ENCODE assay signal across 23 cellular contexts in genomic region chr18:76442413-76443171, GRCh38.
"Had no signal": no experiment of that assay in that cellular context is flagged by ENCODE, and none has a peak within 500 bp of the region (broad histone marks: within the 10 kb centered on the region; RNA-seq: fewer than 3 reads in every experiment).

No MANE protein-coding gene starts in this region.

- H3K9me3 ChIP-seq: heart right ventricle, transverse colon, vagina had no signal

- H3K4me3 Mint-ChIP-seq: activated CD4-positive, alpha-beta memory T cell treated with anti-CD3 and anti-CD28 coated beads, Interleukin-2, amount 10 ng/mL, durations not matched to agents 7 days and 5 days; activated CD4-positive, alpha-beta T cell treated with anti-CD3 and anti-CD28 coated beads, Interleukin-2, amount 10 ng/mL, durations not matched to agents 24 days and 14 days; activated naive CD8-positive, alpha-beta T cell treated with anti-CD3 and anti-CD28 coated beads, Interleukin-2, amount 50 U/mL, for 24 hours; activated T-cell treated with anti-CD3 and anti-CD28 coated beads, Interleukin-2, amount 50 U/mL, for 24 hours; dendritic cell treated with granulocyte-macrophage colony-stimulating factor and Interleukin-4, amounts not matched to agents 40 ng/mL and 50 ng/mL, for 4 days; naive B cell; stimulated activated memory B cell treated with anti-CD40 and anti-IgM and Interleukin-4, amounts not matched to agents 10 μg/mL and 1 μg/mL and 100 μg/mL, for 72 hours; T-helper 2 cell treated with Interferon-gamma antibody and Interleukin-4, amounts not matched to agents 5 μg/mL and 100 μg/mL, for 36 hours had no signal

- ATAC-seq: activated CD4-positive, CD25-positive, alpha-beta regulatory T cell treated with anti-CD3 and anti-CD28 coated beads, Interleukin-2, amount 50 U/mL, for 24 hours; activated naive CD8-positive, alpha-beta T cell treated with anti-CD3 and anti-CD28 coated beads, Interleukin-2, amount 50 U/mL, for 24 hours; stimulated activated memory B cell treated with anti-CD40 and anti-IgM and Interleukin-4, amounts not matched to agents 10 μg/mL and 1 μg/mL and 100 μg/mL, for 72 hours had no signal

- H3K27ac Mint-ChIP-seq: activated CD4-positive, alpha-beta memory T cell treated with anti-CD3 and anti-CD28 coated beads, Interleukin-2, amount 10 ng/mL, durations not matched to agents 7 days and 5 days; activated CD4-positive, alpha-beta T cell treated with anti-CD3 and anti-CD28 coated beads, Interleukin-2, amount 10 ng/mL, durations not matched to agents 24 days and 14 days; activated naive CD8-positive, alpha-beta T cell treated with anti-CD3 and anti-CD28 coated beads, Interleukin-2, amount 50 U/mL, for 24 hours; activated T-cell treated with anti-CD3 and anti-CD28 coated beads, Interleukin-2, amount 50 U/mL, for 24 hours; activated T-helper 2 cell treated with anti-CD3 and anti-CD28 coated beads, Interferon-gamma antibody, Interleukin-2, Interleukin-4, amounts not matched to agents 10 μg/mL and 5 μg/mL and 100 μg/mL, durations not matched to agents 14 hours and 24 hours and 36 hours; dendritic cell treated with granulocyte-macrophage colony-stimulating factor and Interleukin-4, amounts not matched to agents 40 ng/mL and 50 ng/mL, for 4 days; stimulated activated memory B cell treated with anti-CD40 and anti-IgM and Interleukin-4, amounts not matched to agents 10 μg/mL and 1 μg/mL and 100 μg/mL, for 72 hours; T-helper 2 cell treated with Interferon-gamma antibody and Interleukin-4, amounts not matched to agents 5 μg/mL and 100 μg/mL, for 36 hours had no signal

- H3K4me1 Mint-ChIP-seq: activated CD4-positive, alpha-beta memory T cell treated with anti-CD3 and anti-CD28 coated beads, Interleukin-2, amount 10 ng/mL, durations not matched to agents 7 days and 5 days; activated CD4-positive, alpha-beta T cell treated with anti-CD3 and anti-CD28 coated beads, Interleukin-2, amount 10 ng/mL, durations not matched to agents 24 days and 14 days; stimulated activated memory B cell treated with anti-CD40 and anti-IgM and Interleukin-4, amounts not matched to agents 10 μg/mL and 1 μg/mL and 100 μg/mL, for 72 hours had no signal

- H3K27me3 Mint-ChIP-seq: activated CD4-positive, alpha-beta memory T cell treated with anti-CD3 and anti-CD28 coated beads, Interleukin-2, amount 10 ng/mL, durations not matched to agents 7 days and 5 days; activated CD4-positive, alpha-beta T cell treated with anti-CD3 and anti-CD28 coated beads, Interleukin-2, amount 10 ng/mL, durations not matched to agents 24 days and 14 days; activated naive CD8-positive, alpha-beta T cell treated with anti-CD3 and anti-CD28 coated beads, Interleukin-2, amount 50 U/mL, for 24 hours; activated T-cell treated with anti-CD3 and anti-CD28 coated beads, Interleukin-2, amount 50 U/mL, for 24 hours; dendritic cell treated with granulocyte-macrophage colony-stimulating factor and Interleukin-4, amounts not matched to agents 40 ng/mL and 50 ng/mL, for 4 days; naive B cell; progenitor cell of endocrine pancreas; stimulated activated memory B cell treated with anti-CD40 and anti-IgM and Interleukin-4, amounts not matched to agents 10 μg/mL and 1 μg/mL and 100 μg/mL, for 72 hours had no signal

- FAIRE-seq: endometrium, keratinocyte had no signal

- H3K9me3 Mint-ChIP-seq: activated CD4-positive, alpha-beta memory T cell treated with anti-CD3 and anti-CD28 coated beads, Interleukin-2, amount 10 ng/mL, durations not matched to agents 7 days and 5 days; activated CD4-positive, alpha-beta T cell treated with anti-CD3 and anti-CD28 coated beads, Interleukin-2, amount 10 ng/mL, durations not matched to agents 24 days and 14 days; activated naive CD8-positive, alpha-beta T cell treated with anti-CD3 and anti-CD28 coated beads, Interleukin-2, amount 50 U/mL, for 24 hours; activated T-cell treated with anti-CD3 and anti-CD28 coated beads, Interleukin-2, amount 50 U/mL, for 24 hours; activated T-helper 2 cell treated with anti-CD3 and anti-CD28 coated beads, Interferon-gamma antibody, Interleukin-2, Interleukin-4, amounts not matched to agents 10 μg/mL and 5 μg/mL and 100 μg/mL, durations not matched to agents 14 hours and 24 hours and 36 hours; dendritic cell treated with granulocyte-macrophage colony-stimulating factor and Interleukin-4, amounts not matched to agents 40 ng/mL and 50 ng/mL, for 4 days; naive B cell; stimulated activated memory B cell treated with anti-CD40 and anti-IgM and Interleukin-4, amounts not matched to agents 10 μg/mL and 1 μg/mL and 100 μg/mL, for 72 hours; T-helper 2 cell treated with Interferon-gamma antibody and Interleukin-4, amounts not matched to agents 5 μg/mL and 100 μg/mL, for 36 hours had no signal

- H3K27ac ChIP-seq: heart right ventricle, transverse colon, VCaP had no signal

- H3K4me3 ChIP-seq: heart right ventricle, lung, transverse colon, vagina had no signal

- DNase-seq: activated CD4-positive, alpha-beta memory T cell treated with anti-CD3 and anti-CD28 coated beads, Interleukin-2, amount 10 ng/mL, durations not matched to agents 7 days and 5 days; activated CD4-positive, alpha-beta T cell treated with anti-CD3 and anti-CD28 coated beads, Interleukin-2, amount 10 ng/mL, durations not matched to agents 24 days and 14 days; activated naive CD4-positive, alpha-beta T cell treated with anti-CD3 and anti-CD28 coated beads, Interleukin-2, amount 50 U/mL, for 16 hours; activated naive CD8-positive, alpha-beta T cell treated with anti-CD3 and anti-CD28 coated beads, Interleukin-2, amount 50 U/mL, for 24 hours; cerebellar nuclear complex; effector CD4-positive, alpha-beta T cell; heart right ventricle; naive B cell; occipital lobe; stimulated activated CD4-positive, alpha-beta T cell treated with anti-CD3 and anti-CD28 coated beads, Interleukin-1b, Interleukin-23, amount 100 ng/mL, for 48 hours; transverse colon had no signal

- H3K27me3 ChIP-seq: heart right ventricle, transverse colon, vagina had no signal
